ENCODE assay signal across 7 cellular contexts in genomic region chr2:23460228-23460627, GRCh38.
DNase-seq lines count a peak whose midpoint lies in the region; ATAC-seq, FAIRE-seq and TF ChIP-seq lines count a peak whose summit lies in the region.

No MANE protein-coding gene starts in this region.

- peaks cover 10 to 14% of the 10 kb centered on the region in 2 donors for H3K4me1 ChIP-seq in neuronal stem cell (ENCODE audit: control insufficient read depth in 2 of 2, insufficient read depth in 1 of 2, low read depth in 1 of 2, low read length in 2 of 2)
- H3K4me1 ChIP-seq in prostate gland (replicated peaks) = no peaks in the 10 kb centered on the region

- FAIRE-seq in GM12892 (lab: Jason Lieb, UNC) (peak; percentile 81), HTR-8/SVneo (lab: Jason Lieb, UNC) (no peak)

- no peak overlapping the region for H2BK12ac ChIP-seq in neuronal stem cell (ENCODE audit: low read length)

- H4K8ac ChIP-seq in neuronal stem cell (ENCODE audit: low read depth, low read length) = no peak overlapping the region

- H2BK120ac ChIP-seq in neuronal stem cell (ENCODE audit: low read depth, low read length) = no peak overlapping the region

- H3K23ac ChIP-seq in neuronal stem cell (ENCODE audit: low read depth, low read length, poor library complexity) = no peak overlapping the region

- H2AFZ ChIP-seq in neuronal stem cell (ENCODE audit: low read length) = no peak overlapping the region

- no peak overlapping the region for H4K91ac ChIP-seq in neuronal stem cell (ENCODE audit: low read depth, low read length, poor library complexity)

- no peak overlapping the region for H2BK5ac ChIP-seq in neuronal stem cell (ENCODE audit: low read length)

- no peak overlapping the region for H3K4ac ChIP-seq in neuronal stem cell (ENCODE audit: low read length)

- peak in 1 of 4 experiments; percentile 21 for TF ChIP-seq CTCF in prostate gland (IDR thresholded peaks at IDR 0.05)

- peak overlapping the region; percentile 61 for H3K18ac ChIP-seq in neuronal stem cell (ENCODE audit: low read length)

- H3K36me3 ChIP-seq in neuronal stem cell (replicated peaks in 1 of 2; ENCODE audit: control insufficient read depth in 2 of 2, insufficient read depth in 2 of 2, low read length in 2 of 2) (no peaks in the 10 kb centered on the region), prostate gland (no peaks in the 10 kb centered on the region)

- no peaks in the 10 kb centered on the region for H3K79me1 ChIP-seq in neuronal stem cell (ENCODE audit: low read depth, low read length)

- intact Hi-C loops in prostate gland (cut with DNase I) = no loop called here

- DNase-seq in GM12892 (ENCODE audit: insufficient read length) (no peak), amniotic epithelial cell (ENCODE audit: low read depth) (peak; percentile 35), neuronal stem cell (ENCODE audit: low spot score) (no peak), prostate gland (ENCODE audit: low spot score) (no peak), HTR-8/SVneo (ENCODE audit: insufficient read length, low spot score) (no peak), NCI-H2081 (lab: John Stamatoyannopoulos, UW) (no peak)

- H3K4me3 ChIP-seq in neuronal stem cell (ENCODE audit: low read length in 2 of 2) (no peak overlapping the region), prostate gland (no peak overlapping the region)

- H3K9me3 ChIP-seq in neuronal stem cell (replicated peaks in 1 of 2; ENCODE audit: control insufficient read depth in 2 of 2, insufficient read depth in 1 of 2, low read depth in 1 of 2, low read length in 2 of 2) = no peaks in the 10 kb centered on the region
- no peaks in the 10 kb centered on the region for H3K9me3 ChIP-seq in prostate gland

- no peak overlapping the region for H3K27ac ChIP-seq in neuronal stem cell (replicated peaks; ENCODE audit: low read length)
- no peak overlapping the region for H3K27ac ChIP-seq in prostate gland

- peak; percentile 57 for ATAC-seq in HG02870 (IDR thresholded peaks at IDR 0.05; ENCODE audit: unreplicated experiment)

- no peaks in the 10 kb centered on the region for H3K27me3 ChIP-seq in neuronal stem cell (ENCODE audit: control insufficient read depth in 3 of 3, insufficient read depth in 3 of 3, low read depth in 1 of 3, low read length in 3 of 3)
- H3K27me3 ChIP-seq in prostate gland (replicated peaks; ENCODE audit: insufficient read depth) = no peaks in the 10 kb centered on the region

- TF ChIP-seq POLR2A in GM12892 (IDR thresholded peaks at IDR 0.05; ENCODE audit: low read depth, low read length) (no peak), prostate gland (IDR thresholded peaks at IDR 0.05) (no peak)

- H2AK5ac ChIP-seq in neuronal stem cell (ENCODE audit: low read depth, low read length) = no peak overlapping the region

- H3K9ac ChIP-seq in neuronal stem cell (ENCODE audit: low read depth, low read length, poor library complexity) = no peak overlapping the region

- no peak overlapping the region for H3K14ac ChIP-seq in neuronal stem cell (ENCODE audit: low read length)

- no peak overlapping the region for H2BK15ac ChIP-seq in neuronal stem cell (ENCODE audit: low read length)

- no CpG with 5 or more reads among the region's 1 CpG for WGBS in neuronal stem cell (ENCODE audit: extremely low coverage in 2 of 2, insufficient read length in 2 of 2, insufficient replicate concordance in 1 of 2), 2 donors
- WGBS in prostate gland = 73% methylated on average over 1 of the region's 1 CpG

- no peak overlapping the region for H3K4me2 ChIP-seq in neuronal stem cell (ENCODE audit: insufficient read depth, low read length, poor library complexity, severe bottlenecking)
